Comparison of ENCODE assay signal across 4 cellular contexts in genomic region chr11:1813356-1813755, GRCh38. TPM values are rescaled to one million over a fixed set of nuclear protein-coding genes. Genes with fewer than 3 reads are reported as not detected.
"Had no signal": no experiment of that assay in that cellular context is flagged by ENCODE, and none has a peak within 500 bp of the region (broad histone marks: within the 10 kb centered on the region; RNA-seq: fewer than 3 reads in every experiment).

No MANE protein-coding gene starts in this region.

RNA-seq across cellular contexts. Expression of gene SYT8, which starts 21.4 kb away (rescaled TPM):
- total RNA-seq: HT1080, IMR-90, K562 had no signal
- polyA plus RNA-seq: IgD-negative memory B cell, IMR-90, K562 had no signal

RNA-seq across cellular contexts. Expression of gene TNNI2, which starts 25.4 kb away (rescaled TPM):
- total RNA-seq: HT1080, IMR-90, K562 had no signal
- polyA plus RNA-seq: IMR-90, K562 had no signal

RNA-seq across cellular contexts. Expression of gene LSP1, which starts 39.5 kb away (rescaled TPM):
- total RNA-seq: IMR-90 had no signal
- polyA plus RNA-seq: IMR-90 had no signal
